9 cellular contexts compared by ENCODE assay signal in genomic region chr16:20898938-20899502, GRCh38. TPM values are rescaled to one million over a fixed set of nuclear protein-coding genes. Genes with fewer than 3 reads are reported as not detected.
A peak's percentile ranks its signal among the peaks of the same experiment; 100 is the strongest.
DNase-seq lines count a peak whose midpoint lies in the region; ATAC-seq, FAIRE-seq and TF ChIP-seq lines count a peak whose summit lies in the region.
"Had no signal": no experiment of that assay in that cellular context is flagged by ENCODE, and none has a peak within 500 bp of the region (broad histone marks: within the 10 kb centered on the region; RNA-seq: fewer than 3 reads in every experiment).

No MANE protein-coding gene starts in this region.

- H2BK120ac ChIP-seq in mesenchymal stem cell (ENCODE audit: low read depth, low read length), result no peak overlapping the region

- H3K27me3 ChIP-seq in HUES64 (ENCODE audit: insufficient read depth, low read length) (no peaks in the 10 kb centered on the region), breast epithelium (no peaks in the 10 kb centered on the region), mesenchymal stem cell (ENCODE audit: control insufficient read depth in 1 of 2, insufficient read depth in 1 of 2, low read length in 2 of 2) (no peaks in the 10 kb centered on the region)

- 72% methylated on average over 8 of the region's 8 CpGs for WGBS in HUES64
- 52% methylated on average over 8 of the region's 8 CpGs for WGBS in mesenchymal stem cell

- intact Hi-C loops in breast epithelium (cut with DNase I; ENCODE audit: low total_unique reads), result loop anchor here (5.0 kb wide), 1 partner anchor 1737 kb away; no protein-coding TSS in a partner anchor

- H3K9me3 ChIP-seq in HUES64 (ENCODE audit: insufficient read depth, low read depth, low read length) (no peaks in the 10 kb centered on the region), breast epithelium (no peaks in the 10 kb centered on the region), mesenchymal stem cell (ENCODE audit: control insufficient read depth, low read length) (no peaks in the 10 kb centered on the region)

- TF ChIP-seq POLR2A in breast epithelium (IDR thresholded peaks at IDR 0.05), result no peak

- peaks cover 28% of the 10 kb centered on the region for H3K36me3 ChIP-seq in HUES64 (ENCODE audit: insufficient read depth, low read length)
- no peaks in the 10 kb centered on the region for H3K36me3 ChIP-seq in breast epithelium
- H3K36me3 ChIP-seq in mesenchymal stem cell (ENCODE audit: control insufficient read depth in 1 of 2, insufficient read depth in 2 of 2, low read depth in 1 of 2, low read length in 2 of 2), result peaks cover 6 to 40% of the 10 kb centered on the region in 2 experiments

- H3K4me1 ChIP-seq in HUES64 (ENCODE audit: insufficient read depth, low read length) (peaks cover 22% of the 10 kb centered on the region), breast epithelium (peaks cover 0 to 21% of the 10 kb centered on the region in 2 donors), mesenchymal stem cell (ENCODE audit: control insufficient read depth, insufficient read depth, low read depth, low read length) (peaks cover 11% of the 10 kb centered on the region)

- TF ChIP-seq CTCF in 22Rv1 (IDR thresholded peaks at IDR 0.05) (no peak), breast epithelium (IDR thresholded peaks at IDR 0.05) (no peak), GM10248 (IDR thresholded peaks at IDR 0.05; ENCODE audit: control extremely low read depth, extremely low read depth, low read depth, missing control alignments) (no peak)

- no peak overlapping the region for H3K14ac ChIP-seq in mesenchymal stem cell (ENCODE audit: low read length in 2 of 2)

- peak overlapping the region; percentile 62 for H3K4me2 ChIP-seq in mesenchymal stem cell (ENCODE audit: low read length, poor library complexity, severe bottlenecking)

- no peak overlapping the region for H3K4ac ChIP-seq in mesenchymal stem cell (ENCODE audit: low read depth in 1 of 2, low read length in 2 of 2)

- no peak overlapping the region for H4K8ac ChIP-seq in mesenchymal stem cell (ENCODE audit: low read length)

- no peak overlapping the region for H3K18ac ChIP-seq in mesenchymal stem cell (ENCODE audit: low read depth in 1 of 2, low read length in 2 of 2)

- no peak for ATAC-seq in HG03469 (IDR thresholded peaks at IDR 0.05; ENCODE audit: unreplicated experiment)

- H2BK5ac ChIP-seq in mesenchymal stem cell (ENCODE audit: low read depth, low read length, poor library complexity, severe bottlenecking), result peak overlapping the region; percentile 74

- H2BK15ac ChIP-seq in mesenchymal stem cell (ENCODE audit: low read depth, poor library complexity, severe bottlenecking), result no peak overlapping the region

- H3K79me1 ChIP-seq in mesenchymal stem cell (replicated peaks; ENCODE audit: low read length, poor library complexity, severe bottlenecking), result peaks cover 9% of the 10 kb centered on the region

- H3K4me3 ChIP-seq in HUES64 (ENCODE audit: low read length) (peak overlapping the region; percentile 91), breast epithelium (peak overlapping the region; percentile 72 to 87 (median 78)), mesenchymal stem cell (ENCODE audit: insufficient read depth in 1 of 2, low read depth in 1 of 2, low read length in 2 of 2) (peak overlapping the region in 1 of 2 experiments; percentile 88)

- POLR2A ChIA-PET in GM10248 (lab: Yijun Ruan, JAX), result interaction anchor here (0.9 kb wide), 1 partner anchor 34 kb away, joined by 4 read pairs; no protein-coding TSS in a partner anchor

- no peak overlapping the region for H2AK5ac ChIP-seq in mesenchymal stem cell (ENCODE audit: low read length, severe bottlenecking)

- H3K9ac ChIP-seq in HUES64 (ENCODE audit: low read depth, low read length) (peak overlapping the region; percentile 80; the same call in 1 of the 2 replicates), mesenchymal stem cell (ENCODE audit: low read length) (peak overlapping the region; percentile 100)

- H4K91ac ChIP-seq in mesenchymal stem cell (ENCODE audit: low read length), result no peak overlapping the region

- no peak overlapping the region for H3K23ac ChIP-seq in mesenchymal stem cell (ENCODE audit: low read length in 2 of 2)

- H3K27ac ChIP-seq in 22Rv1 (peak overlapping the region; percentile 92; the same call in 1 of the 2 replicates), HUES64 (ENCODE audit: low read depth, low read length) (no peak overlapping the region), breast epithelium (peak overlapping the region; percentile 98 to 99), mesenchymal stem cell (ENCODE audit: low read length, poor library complexity, severe bottlenecking) (peak overlapping the region; percentile 92)

- DNase-seq in breast epithelium (ENCODE audit: low spot score in 2 of 2) (no peak), mesenchymal stem cell (peak; percentile 63), GM10248 (ENCODE audit: extremely low spot score) (no peak), HTR-8/SVneo (ENCODE audit: insufficient read length, low spot score) (no peak), C1 segment of cervical spinal cord (lab: John Stamatoyannopoulos, UW) (no peak)

- no peak for FAIRE-seq in HTR-8/SVneo (lab: Jason Lieb, UNC)
- FAIRE-seq: GM18507 had no signal

- no peak overlapping the region for H2BK12ac ChIP-seq in mesenchymal stem cell (ENCODE audit: low read length in 2 of 2)

- CTCF ChIA-PET in GM10248 (lab: Yijun Ruan, JAX), result interaction anchor here (0.9 to 2.0 kb wide), 2 partner anchors 11 to 49 kb away, joined by 3 to 7 read pairs; no protein-coding TSS in a partner anchor

- H2AFZ ChIP-seq in mesenchymal stem cell (ENCODE audit: low read depth, low read length), result no peak overlapping the region

RNA-seq across cellular contexts. Expression of gene DCUN1D3, which starts 1.1 kb away (rescaled TPM):
- polyA plus RNA-seq in HUES64 (2013, experiment 1 of 2), result 6.5 TPM
- polyA plus RNA-seq in HUES64 (2013, experiment 2 of 2), result 5.9 TPM
- total RNA-seq in breast epithelium, result 10 to 100 TPM; 22.7 to 43.8 (median 26.2) TPM
- 7.9 TPM for polyA plus RNA-seq in mesenchymal stem cell (2013, experiment 1 of 2)
- polyA plus RNA-seq in mesenchymal stem cell (2013, experiment 2 of 2), result 8.2 TPM

RNA-seq across cellular contexts. Expression of gene LYRM1, which starts 1.6 kb away (rescaled TPM):
- 19.9 TPM for polyA plus RNA-seq in HUES64 (2013, experiment 1 of 2)
- 20.6 TPM for polyA plus RNA-seq in HUES64 (2013, experiment 2 of 2)
- total RNA-seq in breast epithelium, result 10 to 100 TPM; 42.6 to 54.6 (median 50.9) TPM
- polyA plus RNA-seq in mesenchymal stem cell (2013, experiment 1 of 2), result 17.2 TPM
- 14.6 TPM for polyA plus RNA-seq in mesenchymal stem cell (2013, experiment 2 of 2)
